Comparison of ENCODE assay signal across 2 cellular contexts in genomic region chr5:136174021-136174659, GRCh38.
TF ChIP-seq lines count a peak whose summit lies in the region.

No MANE protein-coding gene starts in this region.

TF ChIP-seq in HEK293, 187 proteins besides CTCF, POLR2A, EP300 and RAD21:
- TF ChIP-seq ZNF398 (tag by site-specific recombination; IDR thresholded peaks at IDR 0.05) (no peak), ZNF549 (tag by site-specific recombination; IDR thresholded peaks at IDR 0.05) (no peak), OSR2 (tag by site-specific recombination; IDR thresholded peaks at IDR 0.05) (no peak), ZNF707 (tag by site-specific recombination; IDR thresholded peaks at IDR 0.05) (no peak), MEIS1 (CRISPR knock-in tag; IDR thresholded peaks at IDR 0.05; ENCODE audit: borderline replicate concordance) (no peak), ZNF146 (tag by site-specific recombination; IDR thresholded peaks at IDR 0.05) (no peak), ZNF670 (tag by site-specific recombination; IDR thresholded peaks at IDR 0.05; ENCODE audit: low read depth) (no peak), ZNF830 (tag by site-specific recombination; IDR thresholded peaks at IDR 0.05; ENCODE audit: low read depth) (no peak), ZNF692 (tag by site-specific recombination; IDR thresholded peaks at IDR 0.05) (no peak), YY2 (tag by site-specific recombination; IDR thresholded peaks at IDR 0.05) (no peak), ZNF10 (tag by site-specific recombination; IDR thresholded peaks at IDR 0.05) (no peak), ZNF175 (tag by site-specific recombination; IDR thresholded peaks at IDR 0.05) (no peak), ZSCAN30 (tag by site-specific recombination; IDR thresholded peaks at IDR 0.05) (0 out of 2 replicates have a peak, but pooled peaks have one; percentile 27), ZNF26 (tag by site-specific recombination; IDR thresholded peaks at IDR 0.05) (no peak), OVOL3 (tag by site-specific recombination; IDR thresholded peaks at IDR 0.05) (no peak), ZNF660 (tag by site-specific recombination; IDR thresholded peaks at IDR 0.05) (peak; percentile 67; the same call in 1 of the 2 replicates), REST (tag by site-specific recombination; IDR thresholded peaks at IDR 0.05) (no peak), ZNF654 (tag by site-specific recombination; IDR thresholded peaks at IDR 0.05; ENCODE audit: low read depth) (peak; percentile 74), ZNF112 (tag by site-specific recombination; IDR thresholded peaks at IDR 0.05) (no peak), ZNF596 (tag by site-specific recombination; IDR thresholded peaks at IDR 0.05) (no peak)
TF ChIP-seq in HEK293: peak in this region for 3.

TF ChIP-seq in HepG2, 621 proteins besides CTCF, POLR2A, EP300 and RAD21 (continued from another document):
- TF ChIP-seq ARID3A (IDR thresholded peaks at IDR 0.05; ENCODE audit: low read depth, low read length) (peak; percentile 39; the same call in 1 of the 2 replicates), ARID5B (CRISPR knock-in tag; IDR thresholded peaks at IDR 0.05) (0 out of 2 replicates have a peak, but pooled peaks have one; percentile 29), MIXL1 (CRISPR knock-in tag; IDR thresholded peaks at IDR 0.05) (peak; percentile 73; the same call in 1 of the 2 replicates), SMC3 (IDR thresholded peaks at IDR 0.05; ENCODE audit: low read length) (peak; percentile 67), HMGA1 (CRISPR knock-in tag; conservative IDR thresholded peaks at IDR 0.05) (no peak), ZNF652 (CRISPR knock-in tag; IDR thresholded peaks at IDR 0.05; ENCODE audit: borderline replicate concordance, low read depth) (0 out of 2 replicates have a peak, but pooled peaks have one; percentile 60), ZNF720 (CRISPR knock-in tag; IDR thresholded peaks at IDR 0.05) (no peak)
